In genomic region chr14:95875831-95876768, GRCh38 we compare ENCODE assay signal across 2 cellular contexts.
A peak's percentile ranks its signal among the peaks of the same experiment; 100 is the strongest.
TF ChIP-seq lines count a peak whose summit lies in the region.

No MANE protein-coding gene starts in this region.

TF ChIP-seq in IMR-90, 13 proteins besides CTCF, POLR2A, EP300 and RAD21:
- TF ChIP-seq RCOR1 (IDR thresholded peaks at IDR 0.05; ENCODE audit: insufficient replicate concordance, low read length), result no peak
- no peak for TF ChIP-seq CHD1 (IDR thresholded peaks at IDR 0.05; ENCODE audit: low read depth, low read length)
- TF ChIP-seq ELK1 (IDR thresholded peaks at IDR 0.05; ENCODE audit: borderline replicate concordance, low read depth, low read length), result no peak
- TF ChIP-seq, protein P1, sequence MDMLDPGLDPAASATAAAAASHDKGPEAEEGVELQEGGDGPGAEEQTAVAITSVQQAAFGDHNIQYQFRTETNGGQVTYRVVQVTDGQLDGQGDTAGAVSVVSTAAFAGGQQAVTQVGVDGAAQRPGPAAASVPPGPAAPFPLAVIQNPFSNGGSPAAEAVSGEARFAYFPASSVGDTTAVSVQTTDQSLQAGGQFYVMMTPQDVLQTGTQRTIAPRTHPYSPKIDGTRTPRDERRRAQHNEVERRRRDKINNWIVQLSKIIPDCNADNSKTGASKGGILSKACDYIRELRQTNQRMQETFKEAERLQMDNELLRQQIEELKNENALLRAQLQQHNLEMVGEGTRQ (IDR thresholded peaks at IDR 0.05; ENCODE audit: low read depth, low read length), result no peak
- no peak for TF ChIP-seq BHLHE40 (IDR thresholded peaks at IDR 0.05; ENCODE audit: low read depth, low read length)
- no peak for TF ChIP-seq MAFK (IDR thresholded peaks at IDR 0.05; ENCODE audit: low read depth, low read length)
- TF ChIP-seq MAZ (IDR thresholded peaks at IDR 0.05; ENCODE audit: borderline replicate concordance, low read depth, low read length), result no peak
- no peak for TF ChIP-seq NFE2L2 (IDR thresholded peaks at IDR 0.05; ENCODE audit: low read depth, low read length)
TF ChIP-seq in IMR-90: peak in this region for 0.

TF ChIP-seq in GM12878, 131 proteins besides CTCF, POLR2A, EP300 and RAD21:
- TF ChIP-seq HDAC6 (IDR thresholded peaks at IDR 0.05; ENCODE audit: unreplicated experiment), result peak; percentile 83
- no peak for TF ChIP-seq TAF1 (IDR thresholded peaks at IDR 0.05; ENCODE audit: borderline replicate concordance, low read depth, low read length)
